In the genomic region with DNA sequence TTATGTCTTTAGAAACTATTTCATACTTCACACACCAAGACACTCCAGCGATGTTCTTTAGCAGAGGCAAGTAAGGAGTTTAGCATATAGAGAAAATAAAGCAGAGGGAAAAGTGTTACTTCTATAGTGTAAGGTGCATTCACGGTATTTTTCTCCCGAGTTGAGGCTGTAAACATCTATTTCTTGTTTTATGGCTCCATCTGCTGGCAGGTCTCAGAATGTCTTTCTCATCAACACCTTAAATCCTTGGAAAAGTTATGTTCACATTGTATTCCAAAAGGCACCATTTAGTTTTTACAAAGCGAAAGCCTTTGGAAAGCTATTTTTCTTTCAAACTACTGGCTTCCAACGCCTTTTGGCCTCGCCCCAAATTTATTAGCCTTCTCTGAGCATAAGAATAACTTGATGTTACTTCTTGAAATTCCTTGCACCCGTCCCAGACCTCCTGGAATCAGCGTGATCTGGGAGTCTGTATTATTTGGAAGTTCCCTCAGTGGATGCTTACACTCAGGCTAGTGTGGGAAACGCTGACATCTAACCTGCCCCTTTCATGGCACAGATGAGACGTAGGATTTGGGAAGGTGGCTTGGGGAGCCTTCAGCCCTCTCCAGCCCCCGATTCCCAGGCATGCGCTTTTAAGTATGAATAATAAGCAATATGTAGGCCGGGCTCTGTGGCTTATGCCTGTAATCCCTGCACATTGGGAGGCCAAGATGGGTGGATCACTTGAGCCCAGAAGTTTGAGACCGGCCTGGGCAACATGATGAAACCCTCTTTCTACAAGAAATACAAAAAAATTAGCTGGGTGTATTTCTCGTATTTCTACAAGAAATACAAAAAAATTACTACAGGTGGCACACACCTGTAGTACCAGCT, we compare ENCODE assay signal across 1 cellular context.
TF ChIP-seq lines count a peak whose summit lies in the region.

No MANE protein-coding gene starts in this region.

TF ChIP-seq in HEK293, 187 proteins besides CTCF, POLR2A, EP300 and RAD21 (continued from another document):
- TF ChIP-seq, protein P1, sequence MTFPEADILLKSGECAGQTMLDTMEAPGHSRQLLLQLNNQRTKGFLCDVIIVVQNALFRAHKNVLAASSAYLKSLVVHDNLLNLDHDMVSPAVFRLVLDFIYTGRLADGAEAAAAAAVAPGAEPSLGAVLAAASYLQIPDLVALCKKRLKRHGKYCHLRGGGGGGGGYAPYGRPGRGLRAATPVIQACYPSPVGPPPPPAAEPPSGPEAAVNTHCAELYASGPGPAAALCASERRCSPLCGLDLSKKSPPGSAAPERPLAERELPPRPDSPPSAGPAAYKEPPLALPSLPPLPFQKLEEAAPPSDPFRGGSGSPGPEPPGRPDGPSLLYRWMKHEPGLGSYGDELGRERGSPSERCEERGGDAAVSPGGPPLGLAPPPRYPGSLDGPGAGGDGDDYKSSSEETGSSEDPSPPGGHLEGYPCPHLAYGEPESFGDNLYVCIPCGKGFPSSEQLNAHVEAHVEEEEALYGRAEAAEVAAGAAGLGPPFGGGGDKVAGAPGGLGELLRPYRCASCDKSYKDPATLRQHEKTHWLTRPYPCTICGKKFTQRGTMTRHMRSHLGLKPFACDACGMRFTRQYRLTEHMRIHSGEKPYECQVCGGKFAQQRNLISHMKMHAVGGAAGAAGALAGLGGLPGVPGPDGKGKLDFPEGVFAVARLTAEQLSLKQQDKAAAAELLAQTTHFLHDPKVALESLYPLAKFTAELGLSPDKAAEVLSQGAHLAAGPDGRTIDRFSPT (tag by site-specific recombination; IDR thresholded peaks at IDR 0.05), result no peak
